In the genomic region with DNA sequence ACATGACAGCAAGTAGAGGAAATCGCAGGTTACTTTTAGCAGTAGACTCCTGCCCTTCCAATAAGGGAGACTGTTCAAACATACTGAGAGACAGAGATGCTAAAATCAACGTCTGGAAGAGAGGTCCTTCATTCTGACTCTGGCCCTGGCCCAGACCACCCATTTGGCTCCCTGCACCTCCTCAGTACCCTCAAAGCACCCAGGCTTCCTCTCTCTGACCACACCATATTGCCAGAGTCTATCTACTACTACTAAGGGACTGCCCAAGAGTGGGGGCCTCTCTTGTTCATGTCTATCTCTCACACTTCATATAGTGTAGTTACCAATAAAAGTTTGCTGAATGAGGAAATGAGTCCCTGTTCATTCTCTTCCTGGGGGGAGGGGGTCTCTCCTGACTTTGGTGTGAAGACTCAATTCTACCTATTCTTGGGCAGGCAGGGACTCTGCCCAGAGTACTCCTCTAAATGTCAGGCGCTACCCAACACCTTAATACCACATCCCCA, we compare ENCODE assay signal across 8 cellular contexts. TPM values are rescaled to one million over a fixed set of nuclear protein-coding genes. Genes with fewer than 3 reads are reported as not detected.
DNase-seq lines count a peak whose midpoint lies in the region; ATAC-seq and TF ChIP-seq lines count a peak whose summit lies in the region.

No MANE protein-coding gene starts in this region.

- POLR2A ChIA-PET in activated CD4-positive, alpha-beta T cell treated with anti-CD3 and anti-CD28 coated beads, Interleukin-2, amount 10 ng/mL, durations not matched to agents 7 days and 5 days (lab: Charles Lee) = interaction anchor here (1.3 kb wide), 1 partner anchor 134 kb away, joined by 5 read pairs; a partner anchor contains a TSS

- H3K9me3 ChIP-seq in SJSA1 (replicated peaks) (no peaks in the 10 kb centered on the region), left lung (no peaks in the 10 kb centered on the region), tibial artery (no peaks in the 10 kb centered on the region)

- ATAC-seq in left lung (no peak), HG03039 (IDR thresholded peaks at IDR 0.05; ENCODE audit: unreplicated experiment) (no peak), HG03565 (IDR thresholded peaks at IDR 0.05; ENCODE audit: unreplicated experiment) (no peak)

- H3K27me3 ChIP-seq in SJSA1 (replicated peaks) (no peaks in the 10 kb centered on the region), left lung (no peaks in the 10 kb centered on the region), tibial artery (no peaks in the 10 kb centered on the region)

- H3K27ac Mint-ChIP-seq in activated CD4-positive, alpha-beta T cell treated with anti-CD3 and anti-CD28 coated beads, Interleukin-2, amount 10 ng/mL, durations not matched to agents 7 days and 5 days = peak overlapping the region; percentile 94

- H3K4me1 Mint-ChIP-seq in activated CD4-positive, alpha-beta T cell treated with anti-CD3 and anti-CD28 coated beads, Interleukin-2, amount 10 ng/mL, durations not matched to agents 7 days and 5 days = peaks cover 86% of the 10 kb centered on the region

- no peak for TF ChIP-seq CTCF in left lung (IDR thresholded peaks at IDR 0.05)
- no peak for TF ChIP-seq CTCF in tibial artery (IDR thresholded peaks at IDR 0.05)

- H3K4me3 ChIP-seq in SJSA1 = no peak overlapping the region
- H3K4me3 ChIP-seq in left lung = peak overlapping the region in 1 of 2 donors; percentile 14
- H3K4me3 ChIP-seq in tibial artery = no peak overlapping the region

- peak overlapping the region; percentile 57; the same call in 1 of the 2 replicates for H3K27ac ChIP-seq in SJSA1
- H3K27ac ChIP-seq in left lung = peak overlapping the region; percentile 98 to 99
- H3K27ac ChIP-seq in tibial artery = peak overlapping the region; percentile 95 to 98

- H3K36me3 ChIP-seq in SJSA1 (no peaks in the 10 kb centered on the region), left lung (no peaks in the 10 kb centered on the region), tibial artery (no peaks in the 10 kb centered on the region)

- intact Hi-C loops in left lung (cut with DNase I) (no loop called here), tibial artery (cut with DNase I; ENCODE audit: low total_unique reads) (no loop called here)

- CTCF ChIA-PET in activated CD4-positive, alpha-beta T cell treated with anti-CD3 and anti-CD28 coated beads, Interleukin-2, amount 10 ng/mL, durations not matched to agents 7 days and 5 days (lab: Charles Lee) = interaction anchor here (0.6 to 1.4 kb wide), 6 partner anchors 10 to 138 kb away, joined by 3 to 11 read pairs (median 4); no protein-coding TSS in a partner anchor

- H3K4me3 Mint-ChIP-seq in activated CD4-positive, alpha-beta T cell treated with anti-CD3 and anti-CD28 coated beads, Interleukin-2, amount 10 ng/mL, durations not matched to agents 7 days and 5 days = peak overlapping the region; percentile 66

- H3K36me3 Mint-ChIP-seq in activated CD4-positive, alpha-beta T cell treated with anti-CD3 and anti-CD28 coated beads, Interleukin-2, amount 10 ng/mL, durations not matched to agents 7 days and 5 days (ENCODE audit: low read depth) = peaks cover 15% of the 10 kb centered on the region

- H3K27me3 Mint-ChIP-seq in activated CD4-positive, alpha-beta T cell treated with anti-CD3 and anti-CD28 coated beads, Interleukin-2, amount 10 ng/mL, durations not matched to agents 7 days and 5 days = no peaks in the 10 kb centered on the region

- H3K4me1 ChIP-seq in SJSA1 (replicated peaks) (peaks cover 43% of the 10 kb centered on the region), left lung (peaks cover 73 to 97% of the 10 kb centered on the region in 2 donors), tibial artery (peaks cover 14 to 90% (median 82%) of the 10 kb centered on the region in 4 donors)

- no peak for DNase-seq in activated CD4-positive, alpha-beta T cell treated with anti-CD3 and anti-CD28 coated beads, Interleukin-2, amount 10 ng/mL, durations not matched to agents 7 days and 5 days
- no peak for DNase-seq in activated CD4-positive, alpha-beta T cell treated with anti-CD3 and anti-CD28 coated beads for 4 hours
- DNase-seq in SJSA1 (ENCODE audit: low read depth in 1 of 2, low spot score in 2 of 2) (no peak), left lung (no peak), tibial artery (peak in 1 of 2 donors; percentile 64)
- no peak for DNase-seq in activated CD8-positive, alpha-beta memory T cell treated with anti-CD3 and anti-CD28 coated beads, Interleukin-2, amount 50 U/mL, for 48 hours

- H3K9me3 Mint-ChIP-seq in activated CD4-positive, alpha-beta T cell treated with anti-CD3 and anti-CD28 coated beads, Interleukin-2, amount 10 ng/mL, durations not matched to agents 7 days and 5 days = no peaks in the 10 kb centered on the region

RNA-seq across cellular contexts. Expression of a gene that starts 8.5 kb away (rescaled TPM):
- 10 to 100 TPM; 38.8 to 42.4 TPM for total RNA-seq in activated CD4-positive, alpha-beta T cell treated with anti-CD3 and anti-CD28 coated beads, Interleukin-2, amount 10 ng/mL, durations not matched to agents 7 days and 5 days
- 2.6 and 4.7 TPM in 2 replicates for total RNA-seq in SJSA1 (2014; rRNA removed; shearing (Covaris generic))
- total RNA-seq in left lung = 100 to 1,000 TPM in 1 of 2 donors, 10 to 100 TPM in 1; 83.6 to 107 TPM
